ENCODE assay signal across 9 cellular contexts in the genomic region with DNA sequence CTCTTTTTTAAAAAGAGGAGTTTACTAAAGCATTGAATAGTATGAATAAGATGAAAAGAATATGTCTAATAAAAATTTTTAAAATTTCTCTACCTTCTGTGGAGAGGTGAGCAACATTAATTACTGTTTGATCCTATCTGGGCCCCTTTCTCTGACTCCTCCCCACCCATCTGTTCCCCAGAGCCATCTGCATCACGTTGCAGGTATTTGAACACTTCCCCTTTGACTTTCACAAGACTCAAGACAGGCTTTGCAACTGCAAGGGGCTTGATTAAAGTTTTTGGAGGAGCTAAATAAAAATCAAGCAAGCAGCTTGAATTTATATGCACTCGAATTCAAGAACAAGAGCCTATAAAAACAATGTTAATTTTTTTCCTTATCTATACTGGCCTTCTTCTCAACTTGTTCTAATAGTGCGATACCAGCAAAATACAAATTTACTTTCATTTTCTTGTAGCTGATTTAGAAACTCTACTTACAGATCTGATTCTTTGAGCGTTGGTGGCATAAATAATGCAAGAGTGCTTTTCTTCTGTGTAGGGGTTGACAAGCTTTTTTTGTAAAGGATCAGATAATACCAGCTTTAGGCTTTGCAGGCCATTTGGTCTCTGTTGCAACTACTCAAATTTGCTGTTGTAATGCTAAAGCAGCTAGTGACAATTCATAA.
A peak's percentile ranks its signal among the peaks of the same experiment; 100 is the strongest.
DNase-seq lines count a peak whose midpoint lies in the region; ATAC-seq and TF ChIP-seq lines count a peak whose summit lies in the region.
"Had no signal": no experiment of that assay in that cellular context is flagged by ENCODE, and none has a peak within 500 bp of the region (broad histone marks: within the 10 kb centered on the region; RNA-seq: fewer than 3 reads in every experiment).

No MANE protein-coding gene starts in this region.

- peak; percentile 82 for DNase-seq in HL-60 (ENCODE audit: low read depth in 1 of 2, low spot score in 1 of 2)
- peak; percentile 23 for DNase-seq in fibroblast of mammary gland (ENCODE audit: low read depth)
- no peak for DNase-seq in GM03348 (ENCODE audit: low spot score)
- DNase-seq in NCI-H446 treated with DMSO at 0.1 percent for 48 hours (lab: John Stamatoyannopoulos, UW): no peak
- no peak for DNase-seq in T1000 (lab: John Stamatoyannopoulos, UW)
- no peak for DNase-seq in kidney glomerular epithelial cell (lab: John Stamatoyannopoulos, UW)

- TF ChIP-seq CTCF in HL-60 (IDR thresholded peaks at IDR 0.05; ENCODE audit: insufficient read depth, low read length): no peak
- TF ChIP-seq CTCF in fibroblast of mammary gland (conservative IDR thresholded peaks at IDR 0.05; ENCODE audit: control insufficient read depth, insufficient read depth, low read depth, low read length): no peak

- H3K27me3 ChIP-seq in HL-60 (ENCODE audit: insufficient read depth, poor library complexity, severe bottlenecking): no peaks in the 10 kb centered on the region

- H3K4me3 ChIP-seq in HL-60 (replicated peaks; ENCODE audit: insufficient read depth, low read length): no peak overlapping the region
- H3K4me3 ChIP-seq in fibroblast of mammary gland (ENCODE audit: control insufficient read depth, low read depth, low read length): no peak overlapping the region
- H3K4me3 ChIP-seq: HAP-1 had no signal

- ATAC-seq in GM18498 (IDR thresholded peaks at IDR 0.05; ENCODE audit: unreplicated experiment) (peak; percentile 99), GM21526 (IDR thresholded peaks at IDR 0.05; ENCODE audit: low FRiP score, unreplicated experiment) (peak; percentile 99)

- peak overlapping the region; percentile 81 for H3K27ac ChIP-seq in HL-60 (replicated peaks)

Comparison
In these comparisons a context has a peak if more than half of its experiments do, and no peak if none do; other contexts are left out.
1. DNase-seq: peak in HL-60 (2 of 2) and fibroblast of mammary gland (single experiment); none in GM03348 (single experiment), NCI-H446 treated with DMSO at 0.1 percent for 48 hours (single experiment), T1000 (single experiment) and kidney glomerular epithelial cell (single experiment).